In the genomic region with DNA sequence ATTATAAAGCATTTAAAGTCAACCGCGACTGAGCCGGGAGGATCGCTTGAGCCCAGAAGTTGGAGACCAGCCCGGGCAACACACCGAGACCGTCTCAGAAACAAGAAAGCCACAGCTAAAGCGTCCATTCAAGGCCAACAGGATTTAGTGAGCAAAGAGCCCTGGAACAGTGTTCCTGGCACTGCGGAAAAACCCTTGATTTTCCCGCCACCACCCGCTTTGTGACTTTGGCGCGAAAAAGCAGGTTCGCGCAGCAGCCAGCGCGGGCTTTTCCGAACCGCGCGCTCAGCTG, we compare ENCODE assay signal across 1 cellular context.
A peak's percentile ranks its signal among the peaks of the same experiment; 100 is the strongest.
TF ChIP-seq lines count a peak whose summit lies in the region.

No MANE protein-coding gene starts in this region.

TF ChIP-seq in K562, 482 proteins besides CTCF, POLR2A, EP300 and RAD21 (continued from another document and continues in another):
- TF ChIP-seq AFF4 (CRISPR knock-in tag; IDR thresholded peaks at IDR 0.05): 0 out of 2 replicates have a peak, but pooled peaks have one; percentile 99
- TF ChIP-seq BHLHE40 (IDR thresholded peaks at IDR 0.05; ENCODE audit: low read length): no peak
- peak; percentile 59 for TF ChIP-seq MYBL2 (IDR thresholded peaks at IDR 0.05; ENCODE audit: low read depth)
- TF ChIP-seq MYBL2 (CRISPR knock-in tag; IDR thresholded peaks at IDR 0.05; ENCODE audit: borderline replicate concordance): peak; percentile 73; the same call in 1 of the 2 replicates
- TF ChIP-seq ERF (CRISPR knock-in tag; IDR thresholded peaks at IDR 0.05): no peak
- TF ChIP-seq ZNF592 (IDR thresholded peaks at IDR 0.05): no peak
- no peak for TF ChIP-seq U2AF2 (optimal IDR thresholded peaks at IDR 0.05; ENCODE audit: low read depth, low read length)
- TF ChIP-seq ARID1B (IDR thresholded peaks at IDR 0.05): no peak
- TF ChIP-seq SMARCA4 (IDR thresholded peaks at IDR 0.05): no peak
- no peak for TF ChIP-seq PCBP2 (IDR thresholded peaks at IDR 0.05; ENCODE audit: low read depth, low read length, poor library complexity, severe bottlenecking)
- TF ChIP-seq ZNF75A (CRISPR knock-in tag; IDR thresholded peaks at IDR 0.05): no peak
- TF ChIP-seq ARID2 (IDR thresholded peaks at IDR 0.05): no peak
- TF ChIP-seq KDM5B (IDR thresholded peaks at IDR 0.05; ENCODE audit: insufficient replicate concordance, low read depth, low read length): no peak
- TF ChIP-seq, protein P1, sequence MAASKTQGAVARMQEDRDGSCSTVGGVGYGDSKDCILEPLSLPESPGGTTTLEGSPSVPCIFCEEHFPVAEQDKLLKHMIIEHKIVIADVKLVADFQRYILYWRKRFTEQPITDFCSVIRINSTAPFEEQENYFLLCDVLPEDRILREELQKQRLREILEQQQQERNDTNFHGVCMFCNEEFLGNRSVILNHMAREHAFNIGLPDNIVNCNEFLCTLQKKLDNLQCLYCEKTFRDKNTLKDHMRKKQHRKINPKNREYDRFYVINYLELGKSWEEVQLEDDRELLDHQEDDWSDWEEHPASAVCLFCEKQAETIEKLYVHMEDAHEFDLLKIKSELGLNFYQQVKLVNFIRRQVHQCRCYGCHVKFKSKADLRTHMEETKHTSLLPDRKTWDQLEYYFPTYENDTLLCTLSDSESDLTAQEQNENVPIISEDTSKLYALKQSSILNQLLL (CRISPR knock-in tag; IDR thresholded peaks at IDR 0.05; ENCODE audit: borderline replicate concordance): no peak
- no peak for TF ChIP-seq NR4A1 (CRISPR knock-in tag; IDR thresholded peaks at IDR 0.05)
- no peak for TF ChIP-seq NR4A1 (tag; IDR thresholded peaks at IDR 0.05)
- no peak for TF ChIP-seq HNRNPH1 (optimal IDR thresholded peaks at IDR 0.05; ENCODE audit: low read depth, low read length)
- TF ChIP-seq NFRKB (IDR thresholded peaks at IDR 0.05; ENCODE audit: low read depth): 0 out of 2 replicates have a peak, but pooled peaks have one; percentile 9
- TF ChIP-seq, protein P2, sequence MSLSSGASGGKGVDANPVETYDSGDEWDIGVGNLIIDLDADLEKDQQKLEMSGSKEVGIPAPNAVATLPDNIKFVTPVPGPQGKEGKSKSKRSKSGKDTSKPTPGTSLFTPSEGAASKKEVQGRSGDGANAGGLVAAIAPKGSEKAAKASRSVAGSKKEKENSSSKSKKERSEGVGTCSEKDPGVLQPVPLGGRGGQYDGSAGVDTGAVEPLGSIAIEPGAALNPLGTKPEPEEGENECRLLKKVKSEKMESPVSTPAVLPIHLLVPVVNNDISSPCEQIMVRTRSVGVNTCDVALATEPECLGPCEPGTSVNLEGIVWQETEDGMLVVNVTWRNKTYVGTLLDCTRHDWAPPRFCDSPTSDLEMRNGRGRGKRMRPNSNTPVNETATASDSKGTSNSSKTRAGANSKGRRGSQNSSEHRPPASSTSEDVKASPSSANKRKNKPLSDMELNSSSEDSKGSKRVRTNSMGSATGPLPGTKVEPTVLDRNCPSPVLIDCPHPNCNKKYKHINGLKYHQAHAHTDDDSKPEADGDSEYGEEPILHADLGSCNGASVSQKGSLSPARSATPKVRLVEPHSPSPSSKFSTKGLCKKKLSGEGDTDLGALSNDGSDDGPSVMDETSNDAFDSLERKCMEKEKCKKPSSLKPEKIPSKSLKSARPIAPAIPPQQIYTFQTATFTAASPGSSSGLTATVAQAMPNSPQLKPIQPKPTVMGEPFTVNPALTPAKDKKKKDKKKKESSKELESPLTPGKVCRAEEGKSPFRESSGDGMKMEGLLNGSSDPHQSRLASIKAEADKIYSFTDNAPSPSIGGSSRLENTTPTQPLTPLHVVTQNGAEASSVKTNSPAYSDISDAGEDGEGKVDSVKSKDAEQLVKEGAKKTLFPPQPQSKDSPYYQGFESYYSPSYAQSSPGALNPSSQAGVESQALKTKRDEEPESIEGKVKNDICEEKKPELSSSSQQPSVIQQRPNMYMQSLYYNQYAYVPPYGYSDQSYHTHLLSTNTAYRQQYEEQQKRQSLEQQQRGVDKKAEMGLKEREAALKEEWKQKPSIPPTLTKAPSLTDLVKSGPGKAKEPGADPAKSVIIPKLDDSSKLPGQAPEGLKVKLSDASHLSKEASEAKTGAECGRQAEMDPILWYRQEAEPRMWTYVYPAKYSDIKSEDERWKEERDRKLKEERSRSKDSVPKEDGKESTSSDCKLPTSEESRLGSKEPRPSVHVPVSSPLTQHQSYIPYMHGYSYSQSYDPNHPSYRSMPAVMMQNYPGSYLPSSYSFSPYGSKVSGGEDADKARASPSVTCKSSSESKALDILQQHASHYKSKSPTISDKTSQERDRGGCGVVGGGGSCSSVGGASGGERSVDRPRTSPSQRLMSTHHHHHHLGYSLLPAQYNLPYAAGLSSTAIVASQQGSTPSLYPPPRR (CRISPR knock-in tag; IDR thresholded peaks at IDR 0.05; ENCODE audit: borderline replicate concordance): peak; percentile 95; the same call in 1 of the 2 replicates
- TF ChIP-seq PRMT5 (CRISPR knock-in tag; IDR thresholded peaks at IDR 0.05): peak; percentile 87; the same call in 1 of the 2 replicates
- TF ChIP-seq, protein P3, sequence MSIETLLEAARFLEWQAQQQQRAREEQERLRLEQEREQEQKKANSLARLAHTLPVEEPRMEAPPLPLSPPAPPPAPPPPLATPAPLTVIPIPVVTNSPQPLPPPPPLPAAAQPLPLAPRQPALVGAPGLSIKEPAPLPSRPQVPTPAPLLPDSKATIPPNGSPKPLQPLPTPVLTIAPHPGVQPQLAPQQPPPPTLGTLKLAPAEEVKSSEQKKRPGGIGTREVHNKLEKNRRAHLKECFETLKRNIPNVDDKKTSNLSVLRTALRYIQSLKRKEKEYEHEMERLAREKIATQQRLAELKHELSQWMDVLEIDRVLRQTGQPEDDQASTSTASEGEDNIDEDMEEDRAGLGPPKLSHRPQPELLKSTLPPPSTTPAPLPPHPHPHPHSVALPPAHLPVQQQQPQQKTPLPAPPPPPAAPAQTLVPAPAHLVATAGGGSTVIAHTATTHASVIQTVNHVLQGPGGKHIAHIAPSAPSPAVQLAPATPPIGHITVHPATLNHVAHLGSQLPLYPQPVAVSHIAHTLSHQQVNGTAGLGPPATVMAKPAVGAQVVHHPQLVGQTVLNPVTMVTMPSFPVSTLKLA (conservative IDR thresholded peaks at IDR 0.05): no peak
- no peak for TF ChIP-seq CBX2 (IDR thresholded peaks at IDR 0.05; ENCODE audit: insufficient read depth, low read length, poor library complexity, severe bottlenecking)
- TF ChIP-seq, protein P4, sequence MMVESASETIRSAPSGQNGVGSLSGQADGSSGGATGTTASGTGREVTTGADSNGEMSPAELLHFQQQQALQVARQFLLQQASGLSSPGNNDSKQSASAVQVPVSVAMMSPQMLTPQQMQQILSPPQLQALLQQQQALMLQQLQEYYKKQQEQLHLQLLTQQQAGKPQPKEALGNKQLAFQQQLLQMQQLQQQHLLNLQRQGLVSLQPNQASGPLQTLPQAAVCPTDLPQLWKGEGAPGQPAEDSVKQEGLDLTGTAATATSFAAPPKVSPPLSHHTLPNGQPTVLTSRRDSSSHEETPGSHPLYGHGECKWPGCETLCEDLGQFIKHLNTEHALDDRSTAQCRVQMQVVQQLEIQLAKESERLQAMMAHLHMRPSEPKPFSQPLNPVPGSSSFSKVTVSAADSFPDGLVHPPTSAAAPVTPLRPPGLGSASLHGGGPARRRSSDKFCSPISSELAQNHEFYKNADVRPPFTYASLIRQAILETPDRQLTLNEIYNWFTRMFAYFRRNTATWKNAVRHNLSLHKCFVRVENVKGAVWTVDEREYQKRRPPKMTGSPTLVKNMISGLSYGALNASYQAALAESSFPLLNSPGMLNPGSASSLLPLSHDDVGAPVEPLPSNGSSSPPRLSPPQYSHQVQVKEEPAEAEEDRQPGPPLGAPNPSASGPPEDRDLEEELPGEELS (CRISPR knock-in tag; IDR thresholded peaks at IDR 0.05; ENCODE audit: borderline replicate concordance): no peak
- no peak for TF ChIP-seq ZBTB17 (CRISPR knock-in tag; IDR thresholded peaks at IDR 0.05)
- peak in 1 of 2 experiments; percentile 98; a peak in 1 of 4 replicates for TF ChIP-seq TEAD1 (CRISPR knock-in tag; IDR thresholded peaks at IDR 0.05)
- no peak for TF ChIP-seq HNRNPL (IDR thresholded peaks at IDR 0.05; ENCODE audit: low read depth, low read length)
- TF ChIP-seq KHSRP (IDR thresholded peaks at IDR 0.05): no peak
- TF ChIP-seq KLF6 (CRISPR knock-in tag; IDR thresholded peaks at IDR 0.05; ENCODE audit: borderline replicate concordance): no peak
- TF ChIP-seq, protein P5, sequence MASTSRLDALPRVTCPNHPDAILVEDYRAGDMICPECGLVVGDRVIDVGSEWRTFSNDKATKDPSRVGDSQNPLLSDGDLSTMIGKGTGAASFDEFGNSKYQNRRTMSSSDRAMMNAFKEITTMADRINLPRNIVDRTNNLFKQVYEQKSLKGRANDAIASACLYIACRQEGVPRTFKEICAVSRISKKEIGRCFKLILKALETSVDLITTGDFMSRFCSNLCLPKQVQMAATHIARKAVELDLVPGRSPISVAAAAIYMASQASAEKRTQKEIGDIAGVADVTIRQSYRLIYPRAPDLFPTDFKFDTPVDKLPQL (IDR thresholded peaks at IDR 0.05; ENCODE audit: extremely low read depth, insufficient read length): no peak
- no peak for TF ChIP-seq NCOA2 (IDR thresholded peaks at IDR 0.05; ENCODE audit: partially characterized antibody in 2 of 2)
- no peak for TF ChIP-seq POLR2AphosphoS5 (IDR thresholded peaks at IDR 0.05; ENCODE audit: control insufficient read depth, insufficient read depth, low read depth, low read length)
- TF ChIP-seq E2F4 (CRISPR knock-in tag; IDR thresholded peaks at IDR 0.05; ENCODE audit: low read depth): peak; percentile 97; the same call in 1 of the 2 replicates
- TF ChIP-seq TFAM (CRISPR knock-in tag; conservative IDR thresholded peaks at IDR 0.05): no peak
- TF ChIP-seq, protein P6, sequence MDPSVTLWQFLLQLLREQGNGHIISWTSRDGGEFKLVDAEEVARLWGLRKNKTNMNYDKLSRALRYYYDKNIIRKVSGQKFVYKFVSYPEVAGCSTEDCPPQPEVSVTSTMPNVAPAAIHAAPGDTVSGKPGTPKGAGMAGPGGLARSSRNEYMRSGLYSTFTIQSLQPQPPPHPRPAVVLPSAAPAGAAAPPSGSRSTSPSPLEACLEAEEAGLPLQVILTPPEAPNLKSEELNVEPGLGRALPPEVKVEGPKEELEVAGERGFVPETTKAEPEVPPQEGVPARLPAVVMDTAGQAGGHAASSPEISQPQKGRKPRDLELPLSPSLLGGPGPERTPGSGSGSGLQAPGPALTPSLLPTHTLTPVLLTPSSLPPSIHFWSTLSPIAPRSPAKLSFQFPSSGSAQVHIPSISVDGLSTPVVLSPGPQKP (CRISPR knock-in tag; IDR thresholded peaks at IDR 0.05): 0 out of 2 replicates have a peak, but pooled peaks have one; percentile 53
- no peak for TF ChIP-seq CREBBP (IDR thresholded peaks at IDR 0.05; ENCODE audit: low read depth, low read length)
- peak; percentile 89 for TF ChIP-seq ETV5 (CRISPR knock-in tag; IDR thresholded peaks at IDR 0.05; ENCODE audit: low read depth)
- peak; percentile 57 to 61 for TF ChIP-seq TRIM24 (IDR thresholded peaks at IDR 0.05)
- TF ChIP-seq HOXB6 (CRISPR knock-in tag; IDR thresholded peaks at IDR 0.05; ENCODE audit: borderline replicate concordance): no peak
